ENCODE assay signal across 3 cellular contexts in the genomic region with DNA sequence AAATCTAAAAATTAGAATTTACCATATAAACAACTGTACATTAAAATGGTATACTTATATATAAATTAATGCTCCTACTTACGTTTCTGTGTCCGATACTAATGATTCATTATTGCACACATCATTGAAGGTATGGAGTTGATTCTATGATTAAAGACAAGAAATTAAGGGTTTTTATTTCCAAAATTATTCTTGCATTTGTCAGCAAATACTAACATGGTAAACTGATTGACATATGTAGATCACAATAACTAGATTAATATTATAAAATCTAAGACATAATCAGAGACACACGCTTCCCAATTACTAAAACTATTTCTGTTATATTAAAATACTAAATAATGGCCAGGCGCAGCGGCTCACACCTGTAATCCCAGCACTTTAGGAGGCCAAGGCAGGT.
TF ChIP-seq lines count a peak whose summit lies in the region.

No MANE protein-coding gene starts in this region.

TF ChIP-seq in A549, 52 proteins besides CTCF, POLR2A, EP300 and RAD21:
- peak; percentile 86 for TF ChIP-seq MAFK (IDR thresholded peaks at IDR 0.05; ENCODE audit: partially characterized antibody)
- no peak for TF ChIP-seq ZNF302 (CRISPR knock-in tag; IDR thresholded peaks at IDR 0.05)

TF ChIP-seq in GM23338, 12 proteins besides CTCF, POLR2A, EP300 and RAD21 (continues in another document):
- TF ChIP-seq EZH2phosphoT487 (IDR thresholded peaks at IDR 0.05; ENCODE audit: unreplicated experiment) (no peak), NANOG (IDR thresholded peaks at IDR 0.05; ENCODE audit: borderline replicate concordance) (no peak), ZNF114 (CRISPR knock-in tag; IDR thresholded peaks at IDR 0.05) (no peak), ZNF462 (CRISPR knock-in tag; IDR thresholded peaks at IDR 0.05) (no peak), ETS1 (IDR thresholded peaks at IDR 0.05) (no peak), CREB1 (CRISPR knock-in tag; IDR thresholded peaks at IDR 0.05; ENCODE audit: low read depth) (no peak), REST (IDR thresholded peaks at IDR 0.05; ENCODE audit: unreplicated experiment) (no peak), ZNF331 (CRISPR knock-in tag; IDR thresholded peaks at IDR 0.05; ENCODE audit: low read depth) (no peak), POLR2AphosphoS5 (IDR thresholded peaks at IDR 0.05; ENCODE audit: low read depth) (no peak)

TF ChIP-seq in K562, 482 proteins besides CTCF, POLR2A, EP300 and RAD21:
- TF ChIP-seq PHF21A (IDR thresholded peaks at IDR 0.05; ENCODE audit: borderline replicate concordance, low read depth) = no peak
- no peak for TF ChIP-seq ZNF311 (CRISPR knock-in tag; IDR thresholded peaks at IDR 0.05)
- peak; percentile 66 for TF ChIP-seq MAFK (IDR thresholded peaks at IDR 0.05; ENCODE audit: low read length)
- peak; percentile 30; the same call in 1 of the 2 replicates for TF ChIP-seq MAFF (IDR thresholded peaks at IDR 0.05; ENCODE audit: low read length)
